28 cellular contexts compared by ENCODE assay signal in genomic region chr7:63054191-63054661, GRCh38.
"Had no signal": no experiment of that assay in that cellular context is flagged by ENCODE, and none has a peak within 500 bp of the region (broad histone marks: within the 10 kb centered on the region; RNA-seq: fewer than 3 reads in every experiment).

No MANE protein-coding gene starts in this region.

- H3K27me3 Mint-ChIP-seq: activated B cell treated with CpG ODN at 0.5 μM for 24 hours; activated CD8-positive, alpha-beta T cell treated with anti-CD3 and anti-CD28 coated beads for 36 hours; activated naive CD8-positive, alpha-beta T cell; activated T-helper 17 cell treated with anti-CD3 and anti-CD28 coated beads, Interleukin-2, amount 50 U/mL, for 72 hours; T-helper 17 cell had no signal

- H3K4me3 Mint-ChIP-seq: activated B cell treated with CpG ODN at 0.5 μM for 24 hours; activated CD8-positive, alpha-beta T cell treated with anti-CD3 and anti-CD28 coated beads for 36 hours; activated naive CD8-positive, alpha-beta T cell; activated T-cell treated with anti-CD3 and anti-CD28 coated beads, Interleukin-2, amount 50 U/mL, for 4 hours; activated T-helper 17 cell treated with anti-CD3 and anti-CD28 coated beads, Interleukin-2, amount 50 U/mL, for 72 hours; endodermal cell; T-helper 17 cell; T-helper 2 cell treated with Interferon-gamma antibody and Interleukin-4, amounts not matched to agents 5 μg/mL and 100 μg/mL, for 36 hours had no signal

- DNase-seq: activated B cell treated with CpG ODN at 0.5 μM for 24 hours; activated CD4-positive, alpha-beta T cell treated with anti-CD3 and anti-CD28 coated beads for 48 hours; activated CD4-positive, alpha-beta T cell treated with anti-CD3 and anti-CD28 coated beads, Interleukin-2, amount 50 U/mL, for 1 hour; activated CD4-positive, alpha-beta T cell treated with anti-CD3 and anti-CD28 coated beads, Interleukin-2, amount 50 U/mL, for 48 hours; activated CD8-positive, alpha-beta memory T cell treated with anti-CD3 and anti-CD28 coated beads for 24 hours; activated CD8-positive, alpha-beta T cell treated with anti-CD3 and anti-CD28 coated beads for 36 hours; activated effector memory CD4-positive, alpha-beta T cell treated with Interleukin-2 at 50 U/mL for 16 hours; activated gamma-delta T cell treated with Interleukin-2 at 50 U/mL for 16 hours; activated naive CD4-positive, alpha-beta T cell treated with anti-CD3 and anti-CD28 coated beads, Interleukin-2, amount 50 U/mL, for 16 hours; activated naive CD4-positive, alpha-beta T cell treated with Interleukin-2 at 50 U/mL for 16 hours; activated T-cell treated with anti-CD3 and anti-CD28 coated beads, Interleukin-2, amount 50 U/mL, for 4 hours; amniotic stem cell; anterior cingulate cortex; brain microvascular endothelial cell; caudate nucleus; colonic mucosa; effector CD8-positive, alpha-beta T cell; endodermal cell; foreskin fibroblast; T-helper 1 cell; T-helper 17 cell; T1000; WERI-Rb-1 had no signal

- ATAC-seq: activated CD4-positive, CD25-positive, alpha-beta regulatory T cell treated with anti-CD3 and anti-CD28 coated beads, Interleukin-2, amount 50 U/mL, for 24 hours; activated CD8-positive, alpha-beta T cell treated with anti-CD3 and anti-CD28 coated beads for 36 hours; activated T-cell treated with anti-CD3 and anti-CD28 coated beads, Interleukin-2, amount 50 U/mL, for 4 hours; activated T-helper 17 cell treated with anti-CD3 and anti-CD28 coated beads, Interleukin-2, amount 50 U/mL, for 72 hours; esophagus mucosa; T-helper 17 cell had no signal

- H3K27ac Mint-ChIP-seq: activated B cell treated with CpG ODN at 0.5 μM for 24 hours; activated CD8-positive, alpha-beta T cell treated with anti-CD3 and anti-CD28 coated beads for 36 hours; activated naive CD8-positive, alpha-beta T cell; activated T-helper 17 cell treated with anti-CD3 and anti-CD28 coated beads, Interleukin-2, amount 50 U/mL, for 72 hours; endodermal cell; T-helper 17 cell; T-helper 2 cell treated with Interferon-gamma antibody and Interleukin-4, amounts not matched to agents 5 μg/mL and 100 μg/mL, for 36 hours had no signal

- H3K4me1 Mint-ChIP-seq: activated B cell treated with CpG ODN at 0.5 μM for 24 hours; activated T-helper 17 cell treated with anti-CD3 and anti-CD28 coated beads, Interleukin-2, amount 50 U/mL, for 72 hours; endodermal cell; T-helper 17 cell had no signal
